10 cellular contexts compared by ENCODE assay signal in genomic region chr4:28225005-28225404, GRCh38.
A peak's percentile ranks its signal among the peaks of the same experiment; 100 is the strongest.
DNase-seq lines count a peak whose midpoint lies in the region; ATAC-seq and TF ChIP-seq lines count a peak whose summit lies in the region.
"Had no signal": no experiment of that assay in that cellular context is flagged by ENCODE, and none has a peak within 500 bp of the region (broad histone marks: within the 10 kb centered on the region; RNA-seq: fewer than 3 reads in every experiment).

No MANE protein-coding gene starts in this region.

- no peaks in the 10 kb centered on the region for H3K9me3 ChIP-seq in PC-3 (ENCODE audit: low read length)

- no peak overlapping the region for H2AFZ ChIP-seq in PC-3 (ENCODE audit: low read length)

- no peaks in the 10 kb centered on the region for H3F3A ChIP-seq in PC-3 (ENCODE audit: low read length, unreplicated experiment)

- no TSS peak for BruUV-seq in PC-3 (replicated peaks; lab: Mats Ljungman, UMichigan)

- peaks cover 26% of the 10 kb centered on the region for H3K4me1 ChIP-seq in PC-3 (ENCODE audit: insufficient read depth, low read length)

- peak; percentile 14 for DNase-seq in HFF-Myc (ENCODE audit: extremely low read depth, low read depth)
- DNase-seq in PC-3: peak; percentile 62
- peak; percentile 66 for DNase-seq in fibroblast of the aortic adventitia (ENCODE audit: low read depth)
- DNase-seq in retina: peak; percentile 43
- DNase-seq in NCI-H1694 treated with DMSO at 0.1 percent for 48 hours (lab: John Stamatoyannopoulos, UW): no peak
- no peak for DNase-seq in amniotic stem cell (lab: John Stamatoyannopoulos, UW)
- DNase-seq: activated CD8-positive, alpha-beta memory T cell treated with anti-CD3 and anti-CD28 coated beads, Interleukin-2, amount 50 U/mL, for 48 hours; NCI-H1048 had no signal

- H3K27me3 ChIP-seq in PC-3 (ENCODE audit: low read length): no peaks in the 10 kb centered on the region

- no peaks in the 10 kb centered on the region for H4K20me1 ChIP-seq in PC-3 (ENCODE audit: low read length)

- POLR2A ChIA-PET in PC-3 (lab: Charles Lee; ENCODE audit: unreplicated experiment): no interaction called here

- H3K9me2 ChIP-seq in PC-3 (replicated peaks; ENCODE audit: low read length): no peaks in the 10 kb centered on the region

- no peak overlapping the region for H3K4me2 ChIP-seq in PC-3 (ENCODE audit: low read length)

- TF ChIP-seq CTCF in HFF-Myc (IDR thresholded peaks at IDR 0.05; ENCODE audit: low read depth, low read length, missing control alignments) (peak; percentile 53), PC-3 (conservative IDR thresholded peaks at IDR 0.05; ENCODE audit: low read depth, low read length) (peak; percentile 68), fibroblast of the aortic adventitia (IDR thresholded peaks at IDR 0.05; ENCODE audit: insufficient read depth, low read length) (peak; percentile 56)

- CTCF ChIA-PET in PC-3 (lab: Charles Lee): interaction anchor here (0.7 kb wide), 1 partner anchor 620 kb away, joined by 4 read pairs; no protein-coding TSS in a partner anchor

- ATAC-seq in PC-3: peak; percentile 81
- no peak for ATAC-seq in GM18868 (IDR thresholded peaks at IDR 0.05; ENCODE audit: unreplicated experiment)
- no peak for ATAC-seq in GM21447 (IDR thresholded peaks at IDR 0.05; ENCODE audit: unreplicated experiment)

- H3K4me3 ChIP-seq in HFF-Myc (replicated peaks; ENCODE audit: low read depth, low read length) (no peak overlapping the region), PC-3 (ENCODE audit: low read length) (no peak overlapping the region), fibroblast of the aortic adventitia (ENCODE audit: low read depth, low read length) (no peak overlapping the region)

- H3K9ac ChIP-seq in PC-3 (ENCODE audit: low read length): no peak overlapping the region

- intact Hi-C loops in PC-3 (cut with micrococcal nuclease): loop anchor here (2.0 to 10.0 kb wide), 7 partner anchors 127 to 857 kb away; no protein-coding TSS in a partner anchor

- H3K27ac ChIP-seq in PC-3 (ENCODE audit: low read length): no peak overlapping the region

- H3K79me2 ChIP-seq in PC-3 (ENCODE audit: low read length): no peaks in the 10 kb centered on the region

- no peaks in the 10 kb centered on the region for H3K36me3 ChIP-seq in PC-3 (ENCODE audit: low read depth, low read length)

Comparison
In these comparisons a context has a peak if more than half of its experiments do, and no peak if none do; other contexts are left out.
1. DNase-seq: peak in HFF-Myc (single experiment), PC-3 (single experiment), fibroblast of the aortic adventitia (single experiment) and retina (single experiment); none in NCI-H1694 treated with DMSO at 0.1 percent for 48 hours (single experiment) and amniotic stem cell (single experiment).
2. Peak in every context shown above with its lines, with median percentiles within 50 percentile points of each other: CTCF ChIP-seq.